Comparison of ENCODE assay signal across 26 cellular contexts in the genomic region with DNA sequence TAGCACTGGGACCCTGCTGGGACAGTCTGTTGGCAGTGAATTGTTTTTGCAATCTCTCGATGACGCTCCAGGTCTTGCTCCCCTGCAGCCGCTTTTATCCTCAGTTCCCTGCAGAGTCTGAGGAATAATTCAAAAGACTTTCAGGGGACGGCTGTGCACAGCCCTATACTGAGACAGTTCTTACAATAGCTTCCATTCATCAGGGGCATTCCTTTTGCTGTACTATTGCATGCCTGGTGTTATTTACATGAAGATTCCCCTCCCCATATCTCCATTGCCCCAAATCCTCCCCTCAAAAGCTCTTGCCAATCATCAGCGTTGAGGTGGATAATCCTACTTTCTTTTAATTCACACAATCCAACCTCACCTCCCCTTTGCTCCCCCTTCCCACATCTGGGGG.
"Had no signal": no experiment of that assay in that cellular context is flagged by ENCODE, and none has a peak within 500 bp of the region (broad histone marks: within the 10 kb centered on the region; RNA-seq: fewer than 3 reads in every experiment).

No MANE protein-coding gene starts in this region.

- H3K27me3 ChIP-seq: dorsolateral prefrontal cortex, esophagus muscularis mucosa, gastroesophageal sphincter, pancreas, sigmoid colon, testis, tibial nerve, upper lobe of right lung, vagina had no signal

- H3K27ac Mint-ChIP-seq: immature natural killer cell; naive thymus-derived CD4-positive, alpha-beta T cell; stimulated activated naive B cell treated with anti-CD40 and anti-IgM and Interleukin-4, amounts not matched to agents 10 μg/mL and 1 μg/mL and 100 μg/mL, for 72 hours; stimulated activated naive CD8-positive, alpha-beta T cell treated with anti-CD3 and anti-CD28 coated beads, Interleukin-15, amount 100 ng/mL, for 72 hours had no signal

- H3K36me3 Mint-ChIP-seq: immature natural killer cell; naive thymus-derived CD4-positive, alpha-beta T cell; stimulated activated naive B cell treated with anti-CD40 and anti-IgM and Interleukin-4, amounts not matched to agents 10 μg/mL and 1 μg/mL and 100 μg/mL, for 72 hours had no signal

- H3K4me1 ChIP-seq: gastroesophageal sphincter, pancreas, psoas muscle, sigmoid colon, testis, upper lobe of right lung, vagina had no signal

- H3K9me3 Mint-ChIP-seq: immature natural killer cell; stimulated activated naive B cell treated with anti-CD40 and anti-IgM and Interleukin-4, amounts not matched to agents 10 μg/mL and 1 μg/mL and 100 μg/mL, for 72 hours; stimulated activated naive CD8-positive, alpha-beta T cell treated with anti-CD3 and anti-CD28 coated beads, Interleukin-15, amount 100 ng/mL, for 72 hours had no signal

- H3K4me3 Mint-ChIP-seq: immature natural killer cell; naive thymus-derived CD4-positive, alpha-beta T cell; stimulated activated naive B cell treated with anti-CD40 and anti-IgM and Interleukin-4, amounts not matched to agents 10 μg/mL and 1 μg/mL and 100 μg/mL, for 72 hours; stimulated activated naive CD8-positive, alpha-beta T cell treated with anti-CD3 and anti-CD28 coated beads, Interleukin-15, amount 100 ng/mL, for 72 hours had no signal

- H3K27me3 Mint-ChIP-seq: stimulated activated naive B cell treated with anti-CD40 and anti-IgM and Interleukin-4, amounts not matched to agents 10 μg/mL and 1 μg/mL and 100 μg/mL, for 72 hours had no signal

- DNase-seq: cortex of kidney; effector memory CD4-positive, alpha-beta T cell; immature natural killer cell; kidney; left cardiac atrium; left ventricle myocardium superior; mesendoderm; naive thymus-derived CD4-positive, alpha-beta T cell; occipital lobe; pancreas; psoas muscle; sigmoid colon; stimulated activated CD4-positive, alpha-beta T cell treated with anti-CD3 and anti-CD28 coated beads, Interleukin-2, amount 100 ng/mL, for 24 hours; stimulated activated CD4-positive, alpha-beta T cell treated with anti-CD3 and anti-CD28 coated beads, Interleukin-4, amount 100 ng/mL, for 4 hours; stimulated activated naive B cell treated with anti-CD40 and anti-IgM and Interleukin-4, amounts not matched to agents 10 μg/mL and 1 μg/mL and 100 μg/mL, for 72 hours; stimulated activated naive CD8-positive, alpha-beta T cell treated with anti-CD3 and anti-CD28 coated beads, Interleukin-15, amount 100 ng/mL, for 72 hours; testis; upper lobe of right lung had no signal

- H3K9me3 ChIP-seq: esophagus muscularis mucosa, gastroesophageal sphincter, pancreas, psoas muscle, sigmoid colon, testis, tibial nerve, upper lobe of right lung, vagina had no signal

- H3K36me3 ChIP-seq: esophagus muscularis mucosa, gastroesophageal sphincter, pancreas, sigmoid colon, tibial nerve, upper lobe of right lung, vagina had no signal

- ATAC-seq: naive thymus-derived CD4-positive, alpha-beta T cell; pancreas; psoas muscle; stimulated activated naive B cell treated with anti-CD40 and anti-IgM and Interleukin-4, amounts not matched to agents 10 μg/mL and 1 μg/mL and 100 μg/mL, for 72 hours; stimulated activated naive CD8-positive, alpha-beta T cell treated with anti-CD3 and anti-CD28 coated beads, Interleukin-15, amount 100 ng/mL, for 72 hours; upper lobe of right lung had no signal

- H3K4me3 ChIP-seq: dorsolateral prefrontal cortex, esophagus muscularis mucosa, gastroesophageal sphincter, lung, pancreas, psoas muscle, sigmoid colon, skin epidermis, testis, tibial nerve, upper lobe of right lung, vagina had no signal

- H3K27ac ChIP-seq: dorsolateral prefrontal cortex, epithelial cell of prostate, esophagus muscularis mucosa, gastroesophageal sphincter, pancreas, psoas muscle, sigmoid colon, skin epidermis, testis, tibial nerve, upper lobe of right lung, vagina had no signal

- H3K4me1 Mint-ChIP-seq: immature natural killer cell had no signal
